Comparison of ENCODE assay signal across 16 cellular contexts in the genomic region with DNA sequence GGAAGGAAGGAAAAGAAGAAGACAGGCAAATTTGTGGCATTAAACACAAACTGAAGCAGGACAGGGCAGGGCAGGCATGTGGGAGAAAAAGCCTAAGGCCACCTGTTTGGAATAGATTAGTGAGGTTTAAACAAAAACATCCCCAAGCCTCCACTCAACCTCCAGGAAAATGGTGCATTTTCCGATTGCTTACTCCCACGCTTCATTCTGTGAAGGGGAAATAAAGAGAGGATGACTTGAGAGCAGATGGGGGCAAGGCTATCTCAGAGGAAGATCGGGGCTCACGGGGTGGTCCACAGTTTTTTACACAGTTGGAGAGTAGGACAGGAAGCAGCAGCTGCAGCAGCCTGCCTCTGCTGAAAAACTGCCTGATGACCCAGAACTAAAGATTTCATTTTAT.
"Had no signal": no experiment of that assay in that cellular context is flagged by ENCODE, and none has a peak within 500 bp of the region (broad histone marks: within the 10 kb centered on the region; RNA-seq: fewer than 3 reads in every experiment).

No MANE protein-coding gene starts in this region.

- H3K36me3 Mint-ChIP-seq: activated naive CD8-positive, alpha-beta T cell treated with anti-CD3 and anti-CD28 coated beads, Interleukin-2, amount 10 ng/mL, durations not matched to agents 7 days and 5 days; stimulated activated naive B cell treated with anti-CD40 and anti-IgM and Interleukin-4, amounts not matched to agents 10 μg/mL and 1 μg/mL and 100 μg/mL, for 72 hours had no signal

- H3K4me3 Mint-ChIP-seq: activated CD4-positive, alpha-beta memory T cell treated with anti-CD3 and anti-CD28 coated beads, Interleukin-2, amount 10 ng/mL, durations not matched to agents 7 days and 5 days; activated CD4-positive, alpha-beta T cell treated with anti-CD3 and anti-CD28 coated beads for 36 hours; activated naive CD8-positive, alpha-beta T cell treated with anti-CD3 and anti-CD28 coated beads, Interleukin-2, amount 10 ng/mL, durations not matched to agents 7 days and 5 days; stimulated activated naive B cell treated with anti-CD40 and anti-IgM and Interleukin-4, amounts not matched to agents 10 μg/mL and 1 μg/mL and 100 μg/mL, for 72 hours had no signal

- H3K27me3 Mint-ChIP-seq: activated naive CD8-positive, alpha-beta T cell treated with anti-CD3 and anti-CD28 coated beads, Interleukin-2, amount 10 ng/mL, durations not matched to agents 7 days and 5 days; stimulated activated naive B cell treated with anti-CD40 and anti-IgM and Interleukin-4, amounts not matched to agents 10 μg/mL and 1 μg/mL and 100 μg/mL, for 72 hours had no signal

- DNase-seq: activated CD4-positive, alpha-beta memory T cell treated with anti-CD3 and anti-CD28 coated beads, Interleukin-2, amount 10 ng/mL, durations not matched to agents 7 days and 5 days; activated CD4-positive, alpha-beta T cell treated with anti-CD3 and anti-CD28 coated beads for 36 hours; activated naive CD8-positive, alpha-beta T cell treated with anti-CD3 and anti-CD28 coated beads, Interleukin-2, amount 10 ng/mL, durations not matched to agents 7 days and 5 days; anterior cingulate cortex; effector CD4-positive, alpha-beta T cell; gastrocnemius medialis; left ventricle myocardium inferior; mesenchymal stem cell; right lobe of liver; spleen; stimulated activated CD4-positive, alpha-beta T cell treated with anti-CD3 and anti-CD28 coated beads, Interleukin-1b, Interleukin-23, amount 100 ng/mL, for 48 hours; stimulated activated naive B cell treated with anti-CD40 and anti-IgM and Interleukin-4, amounts not matched to agents 10 μg/mL and 1 μg/mL and 100 μg/mL, for 72 hours; WERI-Rb-1 had no signal

- H3K27ac ChIP-seq: gastrocnemius medialis, left ventricle myocardium inferior, neutrophil, prostate gland, right lobe of liver, spleen, tibial nerve, WERI-Rb-1 had no signal

- H3K4me3 ChIP-seq: gastrocnemius medialis, left ventricle myocardium inferior, prostate gland, right lobe of liver, spleen, tibial nerve had no signal

- H3K27me3 ChIP-seq: neutrophil, right lobe of liver, spleen, tibial nerve had no signal

- H3K4me1 ChIP-seq: gastrocnemius medialis, prostate gland, right lobe of liver, tibial nerve had no signal

- ATAC-seq: activated CD4-positive, alpha-beta T cell treated with anti-CD3 and anti-CD28 coated beads for 36 hours; gastrocnemius medialis; right lobe of liver; stimulated activated naive B cell treated with anti-CD40 and anti-IgM and Interleukin-4, amounts not matched to agents 10 μg/mL and 1 μg/mL and 100 μg/mL, for 72 hours had no signal

- H3K9me3 Mint-ChIP-seq: activated CD4-positive, alpha-beta memory T cell treated with anti-CD3 and anti-CD28 coated beads, Interleukin-2, amount 10 ng/mL, durations not matched to agents 7 days and 5 days; activated naive CD8-positive, alpha-beta T cell treated with anti-CD3 and anti-CD28 coated beads, Interleukin-2, amount 10 ng/mL, durations not matched to agents 7 days and 5 days; stimulated activated naive B cell treated with anti-CD40 and anti-IgM and Interleukin-4, amounts not matched to agents 10 μg/mL and 1 μg/mL and 100 μg/mL, for 72 hours had no signal

- H3K4me1 Mint-ChIP-seq: activated CD4-positive, alpha-beta memory T cell treated with anti-CD3 and anti-CD28 coated beads, Interleukin-2, amount 10 ng/mL, durations not matched to agents 7 days and 5 days; activated CD4-positive, alpha-beta T cell treated with anti-CD3 and anti-CD28 coated beads for 36 hours; activated naive CD8-positive, alpha-beta T cell treated with anti-CD3 and anti-CD28 coated beads, Interleukin-2, amount 10 ng/mL, durations not matched to agents 7 days and 5 days; stimulated activated naive B cell treated with anti-CD40 and anti-IgM and Interleukin-4, amounts not matched to agents 10 μg/mL and 1 μg/mL and 100 μg/mL, for 72 hours had no signal

- H3K9me3 ChIP-seq: gastrocnemius medialis, left ventricle myocardium inferior, neutrophil, prostate gland, right lobe of liver, spleen, tibial nerve had no signal

- H3K27ac Mint-ChIP-seq: activated CD4-positive, alpha-beta memory T cell treated with anti-CD3 and anti-CD28 coated beads, Interleukin-2, amount 10 ng/mL, durations not matched to agents 7 days and 5 days; activated CD4-positive, alpha-beta T cell treated with anti-CD3 and anti-CD28 coated beads for 36 hours; activated naive CD8-positive, alpha-beta T cell treated with anti-CD3 and anti-CD28 coated beads, Interleukin-2, amount 10 ng/mL, durations not matched to agents 7 days and 5 days; stimulated activated naive B cell treated with anti-CD40 and anti-IgM and Interleukin-4, amounts not matched to agents 10 μg/mL and 1 μg/mL and 100 μg/mL, for 72 hours had no signal

- H3K36me3 ChIP-seq: gastrocnemius medialis, left ventricle myocardium inferior, neutrophil, prostate gland, right lobe of liver, spleen, tibial nerve, WERI-Rb-1 had no signal
